Comparison of ENCODE assay signal across 13 cellular contexts in the genomic region with DNA sequence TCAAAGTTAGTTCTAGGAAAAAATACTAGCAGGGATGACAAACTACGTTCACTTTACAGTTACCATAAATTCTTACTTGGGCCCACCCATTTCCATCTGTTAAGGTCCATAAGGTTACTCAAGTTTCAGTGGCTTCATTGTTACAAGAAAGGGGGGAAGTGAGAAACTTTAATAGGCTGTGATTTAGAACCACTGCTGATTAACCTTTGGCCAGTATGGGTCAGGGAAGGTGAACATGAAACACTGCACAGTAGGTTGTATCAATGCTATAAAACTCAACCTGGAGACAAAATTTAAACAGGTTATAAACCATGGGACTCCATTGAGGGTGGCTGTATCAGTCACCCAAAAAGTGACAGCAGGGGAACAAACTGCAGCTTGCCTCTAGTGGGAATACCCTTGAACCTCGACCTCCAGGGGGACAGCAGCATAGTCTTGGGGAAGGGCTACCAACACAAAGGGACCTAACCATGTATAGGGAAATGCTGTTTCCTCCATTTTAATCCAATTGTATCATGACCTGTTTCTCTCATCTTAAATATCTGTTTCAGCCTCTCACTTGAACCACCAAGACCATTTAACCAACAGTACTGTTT. TPM values are rescaled to one million over a fixed set of nuclear protein-coding genes. Genes with fewer than 3 reads are reported as not detected.
DNase-seq lines count a peak whose midpoint lies in the region; ATAC-seq and TF ChIP-seq lines count a peak whose summit lies in the region.
"Had no signal": no experiment of that assay in that cellular context is flagged by ENCODE, and none has a peak within 500 bp of the region (broad histone marks: within the 10 kb centered on the region; RNA-seq: fewer than 3 reads in every experiment).

No MANE protein-coding gene starts in this region.

- DNase-seq in CD4-positive, alpha-beta memory T cell, result no peak
- DNase-seq in activated T-helper 1 cell treated with anti-CD3 and anti-CD28 coated beads, Interleukin-12 subunit alpha, Interleukin-12 subunit beta, Interleukin-2, Interleukin-4 antibody, amounts not matched to agents 30 ng/mL and 10 ng/mL and 1 ng/mL, durations not matched to agents 14 hours and 24 hours and 36 hours (ENCODE audit: low spot score), result no peak
- no peak for DNase-seq in naive thymus-derived CD4-positive, alpha-beta T cell
- no peak for DNase-seq in foreskin melanocyte
- no peak for DNase-seq in SJCRH30
- DNase-seq in NCI-H82 treated with DMSO at 0.1 percent for 48 hours (lab: John Stamatoyannopoulos, UW; ENCODE audit: unreplicated experiment), result no peak
- DNase-seq: activated CD8-positive, alpha-beta memory T cell treated with anti-CD3 and anti-CD28 coated beads for 24 hours; NCI-H2107; right lobe of liver; T-helper 9 cell had no signal

- peaks cover 40% of the 10 kb centered on the region for H3K36me3 ChIP-seq in CD4-positive, alpha-beta memory T cell (ENCODE audit: insufficient read depth, low read length)
- peaks cover 0 to 67% (median 8%) of the 10 kb centered on the region in 3 experiments for H3K36me3 ChIP-seq in naive thymus-derived CD4-positive, alpha-beta T cell (ENCODE audit: control insufficient read depth in 2 of 3, insufficient read depth in 3 of 3, low read length in 3 of 3)
- peaks cover 85% of the 10 kb centered on the region for H3K36me3 ChIP-seq in SJCRH30

- peaks cover 32 to 46% (median 38%) of the 10 kb centered on the region in 4 donors for H3K4me1 Mint-ChIP-seq in CD4-positive, alpha-beta memory T cell
- H3K4me1 Mint-ChIP-seq in activated T-helper 1 cell treated with anti-CD3 and anti-CD28 coated beads, Interleukin-12 subunit alpha, Interleukin-12 subunit beta, Interleukin-2, Interleukin-4 antibody, amounts not matched to agents 30 ng/mL and 10 ng/mL and 1 ng/mL, durations not matched to agents 14 hours and 24 hours and 36 hours (ENCODE audit: low read depth), result peaks cover 41% of the 10 kb centered on the region
- peaks cover 18 to 51% (median 37%) of the 10 kb centered on the region in 7 donors for H3K4me1 Mint-ChIP-seq in naive thymus-derived CD4-positive, alpha-beta T cell

- H3K27ac ChIP-seq in CD4-positive, alpha-beta memory T cell (ENCODE audit: low read depth, low read length), result no peak overlapping the region
- no peak overlapping the region for H3K27ac ChIP-seq in naive thymus-derived CD4-positive, alpha-beta T cell (ENCODE audit: low read depth, low read length)
- H3K27ac ChIP-seq in SJCRH30, result no peak overlapping the region
- H3K27ac ChIP-seq: HL-60, right lobe of liver had no signal

- no peak for ATAC-seq in naive thymus-derived CD4-positive, alpha-beta T cell
- ATAC-seq in GM18907 (IDR thresholded peaks at IDR 0.05; ENCODE audit: unreplicated experiment), result no peak

- no peak overlapping the region for H3K4me3 Mint-ChIP-seq in CD4-positive, alpha-beta memory T cell
- H3K4me3 Mint-ChIP-seq in activated T-helper 1 cell treated with anti-CD3 and anti-CD28 coated beads, Interleukin-12 subunit alpha, Interleukin-12 subunit beta, Interleukin-2, Interleukin-4 antibody, amounts not matched to agents 30 ng/mL and 10 ng/mL and 1 ng/mL, durations not matched to agents 14 hours and 24 hours and 36 hours, result no peak overlapping the region
- H3K4me3 Mint-ChIP-seq in naive thymus-derived CD4-positive, alpha-beta T cell, result no peak overlapping the region

- POLR2A ChIA-PET in CD4-positive, alpha-beta memory T cell (lab: Charles Lee; ENCODE audit: partially characterized antibody), result no interaction called here
- POLR2A ChIA-PET in naive thymus-derived CD4-positive, alpha-beta T cell (lab: Charles Lee), result no interaction called here

- peaks cover 33% of the 10 kb centered on the region for H3K4me1 ChIP-seq in CD4-positive, alpha-beta memory T cell (ENCODE audit: insufficient read depth, low read length)
- H3K4me1 ChIP-seq in naive thymus-derived CD4-positive, alpha-beta T cell (ENCODE audit: control insufficient read depth in 2 of 2, insufficient read depth in 2 of 2, low read length in 2 of 2), result no peaks in the 10 kb centered on the region
- H3K4me1 ChIP-seq in SJCRH30, result no peaks in the 10 kb centered on the region

- H3K27ac Mint-ChIP-seq in CD4-positive, alpha-beta memory T cell, result peak overlapping the region in 6 of 7 donors; percentile 13 to 72 (median 40)
- H3K27ac Mint-ChIP-seq in activated T-helper 1 cell treated with anti-CD3 and anti-CD28 coated beads, Interleukin-12 subunit alpha, Interleukin-12 subunit beta, Interleukin-2, Interleukin-4 antibody, amounts not matched to agents 30 ng/mL and 10 ng/mL and 1 ng/mL, durations not matched to agents 14 hours and 24 hours and 36 hours, result peak overlapping the region; percentile 2
- H3K27ac Mint-ChIP-seq in naive thymus-derived CD4-positive, alpha-beta T cell, result peak overlapping the region in 6 of 9 donors; percentile 2 to 60 (median 38)

- TF ChIP-seq POLR2A in GM19099 (IDR thresholded peaks at IDR 0.05; ENCODE audit: extremely low read depth, insufficient read length, low read depth), result peak; percentile 21

- H3K9me3 ChIP-seq in CD4-positive, alpha-beta memory T cell (ENCODE audit: control insufficient read depth in 1 of 2, low read length in 2 of 2), result no peaks in the 10 kb centered on the region
- H3K9me3 ChIP-seq in naive thymus-derived CD4-positive, alpha-beta T cell (ENCODE audit: control insufficient read depth in 2 of 3, low read length in 3 of 3), result no peaks in the 10 kb centered on the region
- H3K9me3 ChIP-seq in SJCRH30 (replicated peaks), result no peaks in the 10 kb centered on the region
- H3K9me3 ChIP-seq: right lobe of liver had no signal

- H3K36me3 Mint-ChIP-seq in CD4-positive, alpha-beta memory T cell, result peaks cover 41 to 70% of the 10 kb centered on the region in 2 donors
- peaks cover 60% of the 10 kb centered on the region for H3K36me3 Mint-ChIP-seq in activated T-helper 1 cell treated with anti-CD3 and anti-CD28 coated beads, Interleukin-12 subunit alpha, Interleukin-12 subunit beta, Interleukin-2, Interleukin-4 antibody, amounts not matched to agents 30 ng/mL and 10 ng/mL and 1 ng/mL, durations not matched to agents 14 hours and 24 hours and 36 hours (ENCODE audit: low read depth)
- H3K36me3 Mint-ChIP-seq in naive thymus-derived CD4-positive, alpha-beta T cell, result peaks cover 17 to 53% (median 31%) of the 10 kb centered on the region in 5 donors

- CTCF ChIA-PET in CD4-positive, alpha-beta memory T cell (lab: Charles Lee; ENCODE audit: partially characterized antibody), result no interaction called here
- CTCF ChIA-PET in naive thymus-derived CD4-positive, alpha-beta T cell (lab: Charles Lee), result no interaction called here

- intact Hi-C loops in CD4-positive, alpha-beta memory T cell (cut with micrococcal nuclease), result no loop called here
- intact Hi-C loops in activated T-helper 1 cell treated with anti-CD3 and anti-CD28 coated beads, Interleukin-12 subunit alpha, Interleukin-12 subunit beta, Interleukin-2, Interleukin-4 antibody, amounts not matched to agents 30 ng/mL and 10 ng/mL and 1 ng/mL, durations not matched to agents 14 hours and 24 hours and 36 hours (cut with micrococcal nuclease), result no loop called here
- intact Hi-C loops in naive thymus-derived CD4-positive, alpha-beta T cell (cut with micrococcal nuclease), result no loop called here

- no peaks in the 10 kb centered on the region for H3K27me3 ChIP-seq in CD4-positive, alpha-beta memory T cell (ENCODE audit: insufficient read depth, low read length)
- H3K27me3 ChIP-seq in naive thymus-derived CD4-positive, alpha-beta T cell (ENCODE audit: control insufficient read depth in 2 of 2, insufficient read depth in 2 of 2, low read length in 2 of 2), result no peaks in the 10 kb centered on the region
- no peaks in the 10 kb centered on the region for H3K27me3 ChIP-seq in SJCRH30
- H3K27me3 ChIP-seq: right lobe of liver had no signal

- H3K4me3 ChIP-seq in CD4-positive, alpha-beta memory T cell (ENCODE audit: low read length in 2 of 2), result no peak overlapping the region
- no peak overlapping the region for H3K4me3 ChIP-seq in naive thymus-derived CD4-positive, alpha-beta T cell (ENCODE audit: low read length)
- no peak overlapping the region for H3K4me3 ChIP-seq in SJCRH30
- H3K4me3 ChIP-seq: right lobe of liver had no signal

- peaks cover 0 to 2% (median 0%) of the 10 kb centered on the region in 8 donors for H3K9me3 Mint-ChIP-seq in CD4-positive, alpha-beta memory T cell
- no peaks in the 10 kb centered on the region for H3K9me3 Mint-ChIP-seq in activated T-helper 1 cell treated with anti-CD3 and anti-CD28 coated beads, Interleukin-12 subunit alpha, Interleukin-12 subunit beta, Interleukin-2, Interleukin-4 antibody, amounts not matched to agents 30 ng/mL and 10 ng/mL and 1 ng/mL, durations not matched to agents 14 hours and 24 hours and 36 hours
- H3K9me3 Mint-ChIP-seq in naive thymus-derived CD4-positive, alpha-beta T cell, result no peaks in the 10 kb centered on the region

- H3K27me3 Mint-ChIP-seq in CD4-positive, alpha-beta memory T cell, result no peaks in the 10 kb centered on the region
- no peaks in the 10 kb centered on the region for H3K27me3 Mint-ChIP-seq in activated T-helper 1 cell treated with anti-CD3 and anti-CD28 coated beads, Interleukin-12 subunit alpha, Interleukin-12 subunit beta, Interleukin-2, Interleukin-4 antibody, amounts not matched to agents 30 ng/mL and 10 ng/mL and 1 ng/mL, durations not matched to agents 14 hours and 24 hours and 36 hours (ENCODE audit: insufficient read depth)
- no peaks in the 10 kb centered on the region for H3K27me3 Mint-ChIP-seq in naive thymus-derived CD4-positive, alpha-beta T cell

RNA-seq across cellular contexts. Expression of gene PTRH2, which starts 10.4 kb away (rescaled TPM):
- total RNA-seq in CD4-positive, alpha-beta memory T cell, result 10 to 100 TPM; 17.3 to 17.8 TPM
- polyA plus RNA-seq in CD4-positive, alpha-beta memory T cell, result 10 to 100 TPM; 16.4 to 19.5 TPM
- 49.7 and 51.1 TPM in 2 replicates for total RNA-seq in activated T-helper 1 cell treated with anti-CD3 and anti-CD28 coated beads, Interleukin-12 subunit alpha, Interleukin-12 subunit beta, Interleukin-2, Interleukin-4 antibody, amounts not matched to agents 30 ng/mL and 10 ng/mL and 1 ng/mL, durations not matched to agents 14 hours and 24 hours and 36 hours
- total RNA-seq in naive thymus-derived CD4-positive, alpha-beta T cell, result 10 to 100 TPM in 3 of 5 experiments, 1 to 10 TPM in 2; 6.1 to 24.1 (median 15.0) TPM
- polyA plus RNA-seq in naive thymus-derived CD4-positive, alpha-beta T cell, result 10 to 100 TPM; 17.9 to 25.1 TPM
- total RNA-seq in SJCRH30 (2014; rRNA removed; shearing (Covaris generic)), result 30.4 and 31.9 TPM in 2 replicates

RNA-seq across cellular contexts. Expression of gene VMP1, which starts 10.7 kb away (rescaled TPM):
- total RNA-seq in CD4-positive, alpha-beta memory T cell, result 100 to 1,000 TPM; 106 to 113 TPM
- 10 to 100 TPM; 52.9 to 81.3 TPM for polyA plus RNA-seq in CD4-positive, alpha-beta memory T cell
- total RNA-seq in activated T-helper 1 cell treated with anti-CD3 and anti-CD28 coated beads, Interleukin-12 subunit alpha, Interleukin-12 subunit beta, Interleukin-2, Interleukin-4 antibody, amounts not matched to agents 30 ng/mL and 10 ng/mL and 1 ng/mL, durations not matched to agents 14 hours and 24 hours and 36 hours, result 357 and 374 TPM in 2 replicates
- total RNA-seq in naive thymus-derived CD4-positive, alpha-beta T cell, result 100 to 1,000 TPM in 2 of 5 experiments, 10 to 100 TPM in 3; 70.3 to 370 (median 82.5) TPM
- polyA plus RNA-seq in naive thymus-derived CD4-positive, alpha-beta T cell, result 10 to 100 TPM; 42.0 to 48.4 TPM
- 44.5 and 46.5 TPM in 2 replicates for total RNA-seq in SJCRH30 (2014; rRNA removed; shearing (Covaris generic))
